Comparison of ENCODE assay signal across 1 cellular context in genomic region chr6:21185849-21186478, GRCh38.
TF ChIP-seq lines count a peak whose summit lies in the region.

No MANE protein-coding gene starts in this region.

TF ChIP-seq in IMR-90, 13 proteins besides CTCF, POLR2A, EP300 and RAD21 (continued from another document):
- TF ChIP-seq ELK1 (IDR thresholded peaks at IDR 0.05; ENCODE audit: borderline replicate concordance, low read depth, low read length), result no peak
- no peak for TF ChIP-seq NFE2L2 (IDR thresholded peaks at IDR 0.05; ENCODE audit: low read depth, low read length)
